In genomic region chr16:24976971-24977672, GRCh38 we compare ENCODE assay signal across 13 cellular contexts. TPM values are rescaled to one million over a fixed set of nuclear protein-coding genes. Genes with fewer than 3 reads are reported as not detected.
DNase-seq lines count a peak whose midpoint lies in the region; ATAC-seq and TF ChIP-seq lines count a peak whose summit lies in the region.
"Had no signal": no experiment of that assay in that cellular context is flagged by ENCODE, and none has a peak within 500 bp of the region (broad histone marks: within the 10 kb centered on the region; RNA-seq: fewer than 3 reads in every experiment).

No MANE protein-coding gene starts in this region.

- peaks cover 75 to 97% (median 94%) of the 10 kb centered on the region in 11 experiments for H4K20me1 ChIP-seq in BLaER1 treated with 17β-estradiol and CSF1 and Interleukin-3, amounts not matched to agents 10 nM and 100 nM

- in situ Hi-C loops in Panc1 (cut with HindIII; ENCODE audit: low pct_unique_long_range_greater_than_20kb, low sequenced_read_pairs) = no loop called here

- peaks cover 34% of the 10 kb centered on the region for H3K36me3 Mint-ChIP-seq in endothelial cell (ENCODE audit: low read depth, unreplicated experiment)
- peaks cover 2 to 11% of the 10 kb centered on the region in 2 donors for H3K36me3 Mint-ChIP-seq in activated T-cell treated with anti-CD3 and anti-CD28 coated beads, Interleukin-2, amount 50 U/mL, for 72 hours (ENCODE audit: insufficient read depth in 2 of 2)

- H3K27ac ChIP-seq in BLaER1 treated with 17β-estradiol and CSF1 and Interleukin-3, amounts not matched to agents 10 nM and 100 nM = no peak overlapping the region
- H3K27ac ChIP-seq in Panc1 (ENCODE audit: low read length) (peak overlapping the region; percentile 15; the same call in 1 of the 2 replicates), skeletal muscle tissue (ENCODE audit: low read depth, low read length) (peak overlapping the region; percentile 48)

- no peaks in the 10 kb centered on the region for H3K27me3 ChIP-seq in BLaER1 treated with 17β-estradiol and CSF1 and Interleukin-3, amounts not matched to agents 10 nM and 100 nM
- H3K27me3 ChIP-seq in Panc1 (ENCODE audit: control insufficient read depth, insufficient read depth, low read length) = no peaks in the 10 kb centered on the region
- no peaks in the 10 kb centered on the region for H3K27me3 ChIP-seq in skeletal muscle tissue (ENCODE audit: control insufficient read depth in 3 of 3, insufficient read depth in 3 of 3, low read length in 3 of 3)

- DNase-seq in Panc1 (ENCODE audit: low read depth, low spot score) (no peak), endothelial cell (ENCODE audit: low spot score) (no peak), NCI-H1417 treated with DMSO at 0.1 percent for 48 hours (lab: John Stamatoyannopoulos, UW) (no peak), SW480 (ENCODE audit: low spot score) (no peak)
- no peak for DNase-seq in activated T-cell treated with anti-CD3 and anti-CD28 coated beads, Interleukin-2, amount 50 U/mL, for 72 hours
- DNase-seq: activated CD4-positive, alpha-beta T cell treated with anti-CD3 and anti-CD28 coated beads for 48 hours; activated naive CD4-positive, alpha-beta T cell treated with anti-CD3 and anti-CD28 coated beads for 36 hours; CD8-positive, alpha-beta T cell; MV-4-11; NCI-H524 treated with DMSO at 0.1 percent for 48 hours had no signal

- TF ChIP-seq CTCF in Panc1 (IDR thresholded peaks at IDR 0.05) = no peak
- no peak for TF ChIP-seq CTCF in endothelial cell (IDR thresholded peaks at IDR 0.05; ENCODE audit: unreplicated experiment)

- H3K9me3 Mint-ChIP-seq in endothelial cell (ENCODE audit: unreplicated experiment) = no peaks in the 10 kb centered on the region
- peaks cover 0 to 2% of the 10 kb centered on the region in 2 donors for H3K9me3 Mint-ChIP-seq in activated T-cell treated with anti-CD3 and anti-CD28 coated beads, Interleukin-2, amount 50 U/mL, for 72 hours
- H3K9me3 Mint-ChIP-seq: activated naive CD4-positive, alpha-beta T cell treated with anti-CD3 and anti-CD28 coated beads for 36 hours; CD8-positive, alpha-beta T cell had no signal

- intact Hi-C loops in Panc1 (cut with micrococcal nuclease; ENCODE audit: unreplicated experiment) = no loop called here

- no peak overlapping the region for H3K27ac Mint-ChIP-seq in endothelial cell (ENCODE audit: unreplicated experiment)
- no peak overlapping the region for H3K27ac Mint-ChIP-seq in activated T-cell treated with anti-CD3 and anti-CD28 coated beads, Interleukin-2, amount 50 U/mL, for 72 hours
- H3K27ac Mint-ChIP-seq: activated naive CD4-positive, alpha-beta T cell treated with anti-CD3 and anti-CD28 coated beads for 36 hours had no signal

- H3K27me3 Mint-ChIP-seq in endothelial cell (ENCODE audit: unreplicated experiment) = peaks cover 6% of the 10 kb centered on the region
- H3K27me3 Mint-ChIP-seq in activated T-cell treated with anti-CD3 and anti-CD28 coated beads, Interleukin-2, amount 50 U/mL, for 72 hours (ENCODE audit: low read depth) = no peaks in the 10 kb centered on the region

- BruUV-seq in Panc1 (replicated peaks; lab: Mats Ljungman, UMichigan) = no TSS peak

- H3K4me1 ChIP-seq in BLaER1 treated with 17β-estradiol and CSF1 and Interleukin-3, amounts not matched to agents 10 nM and 100 nM = peaks cover 64 to 86% (median 79%) of the 10 kb centered on the region in 10 experiments
- H3K4me1 ChIP-seq in Panc1 (ENCODE audit: control insufficient read depth, insufficient read depth, low read length) (peaks cover 38% of the 10 kb centered on the region), skeletal muscle tissue (ENCODE audit: control insufficient read depth in 3 of 3, insufficient read depth in 3 of 3, low read length in 3 of 3) (peaks cover 63 to 81% (median 64%) of the 10 kb centered on the region in 3 donors)

- CTCF ChIA-PET in Panc1 (lab: Charles Lee) = no interaction called here

- H3K4me1 Mint-ChIP-seq in endothelial cell (ENCODE audit: unreplicated experiment) = peaks cover 67% of the 10 kb centered on the region
- H3K4me1 Mint-ChIP-seq in activated T-cell treated with anti-CD3 and anti-CD28 coated beads, Interleukin-2, amount 50 U/mL, for 72 hours (ENCODE audit: low read depth) = peaks cover 48% of the 10 kb centered on the region

- H3K4me3 ChIP-seq in BLaER1 treated with 17β-estradiol and CSF1 and Interleukin-3, amounts not matched to agents 10 nM and 100 nM = no peak overlapping the region
- H3K4me3 ChIP-seq in Panc1 (ENCODE audit: low read depth in 2 of 2, low read length in 2 of 2) = no peak overlapping the region
- no peak overlapping the region for H3K4me3 ChIP-seq in skeletal muscle tissue (ENCODE audit: low read length in 3 of 3)

- POLR2A ChIA-PET in Panc1 (lab: Charles Lee) = no interaction called here

- H3K9ac ChIP-seq in BLaER1 treated with 17β-estradiol and CSF1 and Interleukin-3, amounts not matched to agents 10 nM and 100 nM = no peak overlapping the region
- peak overlapping the region in 1 of 3 donors; percentile 35 for H3K9ac ChIP-seq in skeletal muscle tissue (ENCODE audit: low read depth in 1 of 3, low read length in 3 of 3)

- peaks cover 51 to 69% (median 57%) of the 10 kb centered on the region in 11 experiments for H3K36me3 ChIP-seq in BLaER1 treated with 17β-estradiol and CSF1 and Interleukin-3, amounts not matched to agents 10 nM and 100 nM
- no peaks in the 10 kb centered on the region for H3K36me3 ChIP-seq in Panc1 (ENCODE audit: control insufficient read depth, insufficient read depth, low read length)
- peaks cover 15 to 22% (median 17%) of the 10 kb centered on the region in 3 donors for H3K36me3 ChIP-seq in skeletal muscle tissue (ENCODE audit: control insufficient read depth in 3 of 3, insufficient read depth in 3 of 3, low read length in 3 of 3)

- peak overlapping the region; percentile 56 for H3K4me3 Mint-ChIP-seq in endothelial cell (ENCODE audit: unreplicated experiment)
- H3K4me3 Mint-ChIP-seq in activated T-cell treated with anti-CD3 and anti-CD28 coated beads, Interleukin-2, amount 50 U/mL, for 72 hours = no peak overlapping the region
- H3K4me3 Mint-ChIP-seq: activated naive CD4-positive, alpha-beta T cell treated with anti-CD3 and anti-CD28 coated beads for 36 hours; CD8-positive, alpha-beta T cell had no signal

- peaks cover 0 to 13% (median 9%) of the 10 kb centered on the region in 11 experiments; a peak in 9 of 22 replicates for H3K9me3 ChIP-seq in BLaER1 treated with 17β-estradiol and CSF1 and Interleukin-3, amounts not matched to agents 10 nM and 100 nM (replicated peaks in 1 of 11)
- H3K9me3 ChIP-seq in Panc1 (ENCODE audit: control insufficient read depth, insufficient read depth, low read depth, low read length) (peaks cover 3% of the 10 kb centered on the region; the same call in 1 of the 2 replicates), skeletal muscle tissue (ENCODE audit: control insufficient read depth in 3 of 3, low read length in 3 of 3) (no peaks in the 10 kb centered on the region)

- H3K4me2 ChIP-seq in BLaER1 treated with 17β-estradiol and CSF1 and Interleukin-3, amounts not matched to agents 10 nM and 100 nM = peak overlapping the region; percentile 46 to 82 (median 65); a peak in 21 of 22 replicates

- ATAC-seq in Panc1 (no peak), GM18861 (IDR thresholded peaks at IDR 0.05; ENCODE audit: unreplicated experiment) (no peak)
- no peak for ATAC-seq in activated T-cell treated with anti-CD3 and anti-CD28 coated beads, Interleukin-2, amount 50 U/mL, for 72 hours (replicated peaks in 1 of 2)
- ATAC-seq: CD8-positive, alpha-beta T cell had no signal

RNA-seq across cellular contexts. Expression of gene ARHGAP17, which starts 38.0 kb away (rescaled TPM):
- total RNA-seq in Panc1 (2021; ENCODE audit: unreplicated experiment) (113 TPM), endothelial cell (ENCODE audit: unreplicated experiment) (125 TPM), skeletal muscle tissue (17.2 TPM)
- 75.4 TPM for polyA plus RNA-seq in Panc1 (2012; ENCODE audit: insufficient read length)
- total RNA-seq in activated T-cell treated with anti-CD3 and anti-CD28 coated beads, Interleukin-2, amount 50 U/mL, for 72 hours = 10 to 100 TPM; 66.8 to 70.9 TPM

Comparison
In these comparisons a context has a peak if more than half of its experiments do, and no peak if none do; other contexts are left out.
1. H3K27ac ChIP-seq: peak in Panc1 (single experiment) and skeletal muscle tissue (single experiment); none in BLaER1 treated with 17β-estradiol and CSF1 and Interleukin-3, amounts not matched to agents 10 nM and 100 nM (0 of 11).